In genomic region chr11:118206612-118207031, GRCh38 we compare ENCODE assay signal across 1 cellular context.
TF ChIP-seq lines count a peak whose summit lies in the region.

No MANE protein-coding gene starts in this region.

TF ChIP-seq in K562, 482 proteins besides CTCF, POLR2A, EP300 and RAD21:
- TF ChIP-seq PHTF2 (CRISPR knock-in tag; IDR thresholded peaks at IDR 0.05), result no peak
- TF ChIP-seq, protein P1, sequence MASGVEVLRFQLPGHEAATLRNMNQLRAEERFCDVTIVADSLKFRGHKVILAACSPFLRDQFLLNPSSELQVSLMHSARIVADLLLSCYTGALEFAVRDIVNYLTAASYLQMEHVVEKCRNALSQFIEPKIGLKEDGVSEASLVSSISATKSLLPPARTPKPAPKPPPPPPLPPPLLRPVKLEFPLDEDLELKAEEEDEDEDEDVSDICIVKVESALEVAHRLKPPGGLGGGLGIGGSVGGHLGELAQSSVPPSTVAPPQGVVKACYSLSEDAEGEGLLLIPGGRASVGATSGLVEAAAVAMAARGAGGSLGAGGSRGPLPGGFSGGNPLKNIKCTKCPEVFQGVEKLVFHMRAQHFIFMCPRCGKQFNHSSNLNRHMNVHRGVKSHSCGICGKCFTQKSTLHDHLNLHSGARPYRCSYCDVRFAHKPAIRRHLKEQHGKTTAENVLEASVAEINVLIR (CRISPR knock-in tag; IDR thresholded peaks at IDR 0.05), result no peak
- TF ChIP-seq PRDM10 (IDR thresholded peaks at IDR 0.05; ENCODE audit: partially characterized antibody), result peak; percentile 25
- TF ChIP-seq, protein P2, sequence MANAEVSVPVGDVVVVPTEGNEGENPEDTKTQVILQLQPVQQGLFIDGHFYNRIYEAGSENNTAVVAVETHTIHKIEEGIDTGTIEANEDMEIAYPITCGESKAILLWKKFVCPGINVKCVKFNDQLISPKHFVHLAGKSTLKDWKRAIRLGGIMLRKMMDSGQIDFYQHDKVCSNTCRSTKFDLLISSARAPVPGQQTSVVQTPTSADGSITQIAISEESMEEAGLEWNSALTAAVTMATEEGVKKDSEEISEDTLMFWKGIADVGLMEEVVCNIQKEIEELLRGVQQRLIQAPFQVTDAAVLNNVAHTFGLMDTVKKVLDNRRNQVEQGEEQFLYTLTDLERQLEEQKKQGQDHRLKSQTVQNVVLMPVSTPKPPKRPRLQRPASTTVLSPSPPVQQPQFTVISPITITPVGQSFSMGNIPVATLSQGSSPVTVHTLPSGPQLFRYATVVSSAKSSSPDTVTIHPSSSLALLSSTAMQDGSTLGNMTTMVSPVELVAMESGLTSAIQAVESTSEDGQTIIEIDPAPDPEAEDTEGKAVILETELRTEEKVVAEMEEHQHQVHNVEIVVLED (CRISPR knock-in tag; IDR thresholded peaks at IDR 0.05), result no peak
- TF ChIP-seq ETV1 (tag; conservative IDR thresholded peaks at IDR 0.05; ENCODE audit: low read depth), result no peak
